ENCODE assay signal across 13 cellular contexts in genomic region chr16:27729516-27730304, GRCh38.
DNase-seq lines count a peak whose midpoint lies in the region; TF ChIP-seq lines count a peak whose summit lies in the region.
"Had no signal": no experiment of that assay in that cellular context is flagged by ENCODE, and none has a peak within 500 bp of the region (broad histone marks: within the 10 kb centered on the region; RNA-seq: fewer than 3 reads in every experiment).

No MANE protein-coding gene starts in this region.

- no peaks in the 10 kb centered on the region for H3K9me3 ChIP-seq in esophagus squamous epithelium
- H3K9me3 ChIP-seq: mucosa of descending colon, SJCRH30 had no signal

- peaks cover 0 to 39% (median 5%) of the 10 kb centered on the region in 3 donors for H3K36me3 ChIP-seq in esophagus squamous epithelium
- H3K36me3 ChIP-seq: SJCRH30 had no signal

- DNase-seq in GF-D8 (lab: John Stamatoyannopoulos, UW) = peak; percentile 51
- DNase-seq in NCI-H2171 treated with DMSO at 0.1 percent for 48 hours (lab: John Stamatoyannopoulos, UW) = peak; percentile 43
- peak; percentile 16 to 63 for DNase-seq in dermis microvascular lymphatic vessel endothelial cell (ENCODE audit: low read depth in 2 of 2)
- DNase-seq in neural crest cell (ENCODE audit: low read depth, low spot score) = no peak
- DNase-seq in T-helper 2 cell treated with Interferon-gamma antibody and Interleukin-4, amounts not matched to agents 5 μg/mL and 100 μg/mL, for 36 hours (ENCODE audit: low spot score) = no peak
- DNase-seq in stimulated activated CD4-positive, alpha-beta T cell treated with anti-CD3 and anti-CD28 coated beads, Interleukin-4, amount 100 ng/mL, for 1 hour = no peak
- DNase-seq in esophagus squamous epithelium (lab: John Stamatoyannopoulos, UW) = no peak
- DNase-seq in DMS53 treated with DMSO at 0.1 percent for 48 hours (lab: John Stamatoyannopoulos, UW; ENCODE audit: unreplicated experiment) = no peak
- DNase-seq: activated CD4-positive, alpha-beta T cell treated with anti-CD3 and anti-CD28 coated beads, Interleukin-2, amount 10 ng/mL, durations not matched to agents 7 days and 5 days; activated effector memory CD4-positive, alpha-beta T cell treated with anti-CD3 and anti-CD28 coated beads, Interleukin-2, amount 50 U/mL, for 16 hours had no signal

- no peak overlapping the region for H3K4me3 Mint-ChIP-seq in neural crest cell
- H3K4me3 Mint-ChIP-seq in T-helper 2 cell treated with Interferon-gamma antibody and Interleukin-4, amounts not matched to agents 5 μg/mL and 100 μg/mL, for 36 hours = no peak overlapping the region
- H3K4me3 Mint-ChIP-seq: activated CD4-positive, alpha-beta T cell treated with anti-CD3 and anti-CD28 coated beads, Interleukin-2, amount 10 ng/mL, durations not matched to agents 7 days and 5 days had no signal

- H3K27me3 ChIP-seq in esophagus squamous epithelium = no peaks in the 10 kb centered on the region
- H3K27me3 ChIP-seq: SJCRH30 had no signal

- no peaks in the 10 kb centered on the region for H3K9me3 Mint-ChIP-seq in neural crest cell
- H3K9me3 Mint-ChIP-seq in T-helper 2 cell treated with Interferon-gamma antibody and Interleukin-4, amounts not matched to agents 5 μg/mL and 100 μg/mL, for 36 hours = no peaks in the 10 kb centered on the region
- H3K9me3 Mint-ChIP-seq: activated CD4-positive, alpha-beta T cell treated with anti-CD3 and anti-CD28 coated beads, Interleukin-2, amount 10 ng/mL, durations not matched to agents 7 days and 5 days had no signal

- peaks cover 6 to 29% (median 6%) of the 10 kb centered on the region in 3 donors for H3K4me1 ChIP-seq in esophagus squamous epithelium

- H3K36me3 Mint-ChIP-seq in neural crest cell (ENCODE audit: low read depth) = peaks cover 21% of the 10 kb centered on the region
- H3K36me3 Mint-ChIP-seq in T-helper 2 cell treated with Interferon-gamma antibody and Interleukin-4, amounts not matched to agents 5 μg/mL and 100 μg/mL, for 36 hours (ENCODE audit: low read depth) = no peaks in the 10 kb centered on the region

- intact Hi-C loops in esophagus squamous epithelium (cut with DNase I) = no loop called here

- peaks cover 32% of the 10 kb centered on the region for H3K4me1 Mint-ChIP-seq in neural crest cell
- peaks cover 2% of the 10 kb centered on the region for H3K4me1 Mint-ChIP-seq in T-helper 2 cell treated with Interferon-gamma antibody and Interleukin-4, amounts not matched to agents 5 μg/mL and 100 μg/mL, for 36 hours (ENCODE audit: low read depth)

- H3K27ac ChIP-seq in esophagus squamous epithelium = peak overlapping the region in 2 of 4 donors; percentile 19 to 50
- H3K27ac ChIP-seq: SJCRH30 had no signal

- no peak overlapping the region for H3K4me3 ChIP-seq in esophagus squamous epithelium
- H3K4me3 ChIP-seq: mucosa of descending colon, SJCRH30, smooth muscle cell had no signal

- 35 to 46% methylated on average over 8 to 9 of the region's 10 CpGs for WGBS in esophagus squamous epithelium, 2 donors

- peak overlapping the region; percentile 39 for H3K27ac Mint-ChIP-seq in neural crest cell (ENCODE audit: unreplicated experiment)
- H3K27ac Mint-ChIP-seq in T-helper 2 cell treated with Interferon-gamma antibody and Interleukin-4, amounts not matched to agents 5 μg/mL and 100 μg/mL, for 36 hours = no peak overlapping the region
- H3K27ac Mint-ChIP-seq: activated CD4-positive, alpha-beta T cell treated with anti-CD3 and anti-CD28 coated beads, Interleukin-2, amount 10 ng/mL, durations not matched to agents 7 days and 5 days had no signal

- TF ChIP-seq POLR2A in esophagus squamous epithelium (IDR thresholded peaks at IDR 0.05) = no peak

- H3K27me3 Mint-ChIP-seq in neural crest cell (ENCODE audit: low read depth) = no peaks in the 10 kb centered on the region
- H3K27me3 Mint-ChIP-seq in T-helper 2 cell treated with Interferon-gamma antibody and Interleukin-4, amounts not matched to agents 5 μg/mL and 100 μg/mL, for 36 hours (ENCODE audit: low read depth) = no peaks in the 10 kb centered on the region
- H3K27me3 Mint-ChIP-seq: activated CD4-positive, alpha-beta T cell treated with anti-CD3 and anti-CD28 coated beads, Interleukin-2, amount 10 ng/mL, durations not matched to agents 7 days and 5 days had no signal

- no peak for TF ChIP-seq CTCF in neural crest cell (conservative IDR thresholded peaks at IDR 0.05)
- no peak for TF ChIP-seq CTCF in esophagus squamous epithelium (IDR thresholded peaks at IDR 0.05)

Comparison
In these comparisons a context has a peak if more than half of its experiments do, and no peak if none do; other contexts are left out.
1. DNase-seq: peak in GF-D8 (single experiment), NCI-H2171 treated with DMSO at 0.1 percent for 48 hours (single experiment) and dermis microvascular lymphatic vessel endothelial cell (2 of 2); none in neural crest cell (single experiment), T-helper 2 cell treated with Interferon-gamma antibody and Interleukin-4, amounts not matched to agents 5 μg/mL and 100 μg/mL, for 36 hours (single experiment), stimulated activated CD4-positive, alpha-beta T cell treated with anti-CD3 and anti-CD28 coated beads, Interleukin-4, amount 100 ng/mL, for 1 hour (single experiment), esophagus squamous epithelium (single experiment) and DMS53 treated with DMSO at 0.1 percent for 48 hours (single experiment).